In the genomic region with DNA sequence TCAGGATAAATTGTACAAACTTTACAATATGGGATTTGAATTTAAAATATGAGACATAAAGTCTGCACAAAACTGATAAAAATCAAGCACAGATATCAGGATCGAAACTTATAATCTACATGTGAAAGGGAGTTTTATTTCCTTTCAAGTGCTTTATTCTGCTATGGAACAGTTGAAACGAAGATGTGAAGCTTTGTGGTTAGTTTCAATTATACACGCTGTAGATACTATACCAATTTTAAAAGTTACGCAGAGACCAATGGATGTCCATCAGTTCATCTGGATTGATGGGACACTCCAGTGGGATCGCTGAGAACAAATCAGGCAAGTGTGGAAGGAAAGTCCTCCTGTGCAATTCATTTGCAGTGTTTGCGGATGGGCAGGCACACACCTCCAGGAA, we compare ENCODE assay signal across 28 cellular contexts. TPM values are rescaled to one million over a fixed set of nuclear protein-coding genes. Genes with fewer than 3 reads are reported as not detected.
"Had no signal": no experiment of that assay in that cellular context is flagged by ENCODE, and none has a peak within 500 bp of the region (broad histone marks: within the 10 kb centered on the region; RNA-seq: fewer than 3 reads in every experiment).

No MANE protein-coding gene starts in this region.

- H3K4me1 ChIP-seq: adrenal gland, body of pancreas, esophagus muscularis mucosa, lower lobe of right lung, parathyroid adenoma, psoas muscle, tibial artery, upper lobe of right lung had no signal

- H3K4me1 Mint-ChIP-seq: neural crest cell had no signal

- ATAC-seq: body of pancreas; heart right ventricle; naive thymus-derived CD8-positive, alpha-beta T cell; T-cell had no signal

- H3K4me3 ChIP-seq: body of pancreas, esophagus muscularis mucosa, lower lobe of right lung, smooth muscle cell, tibial artery had no signal

- H3K27me3 ChIP-seq: adrenal gland, body of pancreas, suprapubic skin, upper lobe of right lung had no signal

- DNase-seq: activated B cell treated with CpG ODN at 0.5 μM for 24 hours; activated CD4-positive, alpha-beta memory T cell treated with anti-CD3 and anti-CD28 coated beads, Interleukin-2, amount 10 ng/mL, durations not matched to agents 7 days and 5 days; activated CD4-positive, alpha-beta T cell treated with anti-CD3 and anti-CD28 coated beads, Interleukin-2, amount 10 ng/mL, durations not matched to agents 24 days and 14 days; activated CD8-positive, alpha-beta memory T cell treated with anti-CD3 and anti-CD28 coated beads, Interleukin-2, amount 50 U/mL, for 48 hours; activated effector memory CD4-positive, alpha-beta T cell treated with anti-CD3 and anti-CD28 coated beads, Interleukin-2, amount 50 U/mL, for 16 hours; activated naive CD4-positive, alpha-beta T cell treated with anti-CD3 and anti-CD28 coated beads, Interleukin-2, amount 50 U/mL, for 16 hours; aorta; body of pancreas; effector CD4-positive, alpha-beta T cell; foreskin melanocyte; heart right ventricle; lower lobe of right lung; mesenchymal stem cell; naive thymus-derived CD8-positive, alpha-beta T cell; nucleus accumbens; psoas muscle; stimulated activated CD4-positive, alpha-beta T cell treated with anti-CD3 and anti-CD28 coated beads, Interleukin-2, amount 100 ng/mL, for 24 hours; stimulated activated naive CD4-positive, alpha-beta T cell; T-cell; tibial artery; upper lobe of right lung had no signal

- H3K9me3 ChIP-seq: adrenal gland, body of pancreas, esophagus muscularis mucosa, lower lobe of right lung, psoas muscle, suprapubic skin, tibial artery, upper lobe of right lung had no signal

- H3K27ac ChIP-seq: adrenal gland, body of pancreas, esophagus muscularis mucosa, heart right ventricle, lower lobe of right lung, parathyroid adenoma, psoas muscle, tibial artery, upper lobe of right lung had no signal

- H2AFZ ChIP-seq: parathyroid adenoma had no signal

- H3K79me2 ChIP-seq: parathyroid adenoma had no signal

- H3K9ac ChIP-seq: parathyroid adenoma had no signal

- H3K4me2 ChIP-seq: smooth muscle cell had no signal

- H3K36me3 ChIP-seq: adrenal gland, esophagus muscularis mucosa, heart right ventricle, lower lobe of right lung, suprapubic skin, tibial artery, upper lobe of right lung had no signal

- H3K4me3 Mint-ChIP-seq: activated B cell treated with CpG ODN at 0.5 μM for 24 hours; activated CD4-positive, alpha-beta memory T cell treated with anti-CD3 and anti-CD28 coated beads, Interleukin-2, amount 10 ng/mL, durations not matched to agents 7 days and 5 days; activated CD4-positive, alpha-beta T cell treated with anti-CD3 and anti-CD28 coated beads, Interleukin-2, amount 10 ng/mL, durations not matched to agents 24 days and 14 days; naive thymus-derived CD8-positive, alpha-beta T cell; neural crest cell; T-helper 2 cell treated with Interferon-gamma antibody and Interleukin-4, amounts not matched to agents 5 μg/mL and 100 μg/mL, for 36 hours had no signal

- H3K9me3 Mint-ChIP-seq: activated B cell treated with CpG ODN at 0.5 μM for 24 hours; activated CD4-positive, alpha-beta memory T cell treated with anti-CD3 and anti-CD28 coated beads, Interleukin-2, amount 10 ng/mL, durations not matched to agents 7 days and 5 days; activated CD4-positive, alpha-beta T cell treated with anti-CD3 and anti-CD28 coated beads, Interleukin-2, amount 10 ng/mL, durations not matched to agents 24 days and 14 days; naive thymus-derived CD8-positive, alpha-beta T cell; T-cell; T-helper 2 cell treated with Interferon-gamma antibody and Interleukin-4, amounts not matched to agents 5 μg/mL and 100 μg/mL, for 36 hours had no signal

- H3K36me3 Mint-ChIP-seq: naive thymus-derived CD8-positive, alpha-beta T cell; T-cell had no signal

- H3K27ac Mint-ChIP-seq: activated B cell treated with CpG ODN at 0.5 μM for 24 hours; activated CD4-positive, alpha-beta memory T cell treated with anti-CD3 and anti-CD28 coated beads, Interleukin-2, amount 10 ng/mL, durations not matched to agents 7 days and 5 days; activated CD4-positive, alpha-beta T cell treated with anti-CD3 and anti-CD28 coated beads, Interleukin-2, amount 10 ng/mL, durations not matched to agents 24 days and 14 days; naive thymus-derived CD8-positive, alpha-beta T cell; T-cell; T-helper 2 cell treated with Interferon-gamma antibody and Interleukin-4, amounts not matched to agents 5 μg/mL and 100 μg/mL, for 36 hours had no signal

RNA-seq across cellular contexts. Expression of a gene that starts 34.5 kb away (rescaled TPM):
- total RNA-seq: smooth muscle cell had no signal
- polyA plus RNA-seq: smooth muscle cell had no signal
